In the genomic region with DNA sequence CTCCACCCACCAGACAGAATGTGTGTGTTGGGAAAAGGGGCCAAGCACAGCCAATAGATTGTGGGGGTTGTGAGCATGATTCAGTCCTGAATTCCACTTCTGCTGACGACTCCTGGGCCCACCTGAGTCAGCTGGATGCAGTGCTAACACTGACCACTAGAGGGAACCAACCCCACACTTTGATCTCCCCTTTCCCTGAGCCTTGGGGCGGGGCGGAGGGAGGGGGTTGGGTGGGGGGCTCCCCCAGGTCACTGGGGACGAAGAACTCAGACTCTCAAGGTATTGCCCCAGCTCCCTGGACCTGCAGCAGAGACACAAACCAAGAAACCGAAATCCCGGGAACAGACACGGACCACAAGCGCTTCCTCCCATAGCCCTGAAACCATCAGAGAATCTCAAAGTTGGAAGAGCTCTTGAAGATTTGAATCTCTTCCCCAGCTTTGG, we compare ENCODE assay signal across 6 cellular contexts. TPM values are rescaled to one million over a fixed set of nuclear protein-coding genes. Genes with fewer than 3 reads are reported as not detected.
A peak's percentile ranks its signal among the peaks of the same experiment; 100 is the strongest.
DNase-seq lines count a peak whose midpoint lies in the region; TF ChIP-seq lines count a peak whose summit lies in the region.

No MANE protein-coding gene starts in this region.

- H3K4me3 ChIP-seq in Jurkat, Clone E6-1 (ENCODE audit: low read length): no peak overlapping the region
- no peak overlapping the region for H3K4me3 ChIP-seq in hepatocyte

- H4K20me1 ChIP-seq in hepatocyte (ENCODE audit: insufficient read depth, poor library complexity, severe bottlenecking): no peaks in the 10 kb centered on the region

- no peak overlapping the region for H3K4me2 ChIP-seq in hepatocyte

- no peak overlapping the region for H3K27ac ChIP-seq in hepatocyte

- H3K9me3 ChIP-seq in hepatocyte (ENCODE audit: low read depth): no peaks in the 10 kb centered on the region

- 49% methylated on average over 7 of the region's 8 CpGs for WGBS in hepatocyte (ENCODE audit: low lambda C conversion rate, missing lambda C conversion rate)

- no peaks in the 10 kb centered on the region for H3K9me2 ChIP-seq in hepatocyte (replicated peaks; ENCODE audit: insufficient read depth)

- no peaks in the 10 kb centered on the region for H3K4me1 ChIP-seq in hepatocyte (ENCODE audit: insufficient read depth)

- H3K27me3 ChIP-seq in hepatocyte: peaks cover 3% of the 10 kb centered on the region

- no peak overlapping the region for H2AFZ ChIP-seq in hepatocyte

- TF ChIP-seq CTCF in hepatocyte (IDR thresholded peaks at IDR 0.05; ENCODE audit: poor library complexity): peak; percentile 80

- H3K79me2 ChIP-seq in hepatocyte: no peaks in the 10 kb centered on the region

- H3K36me3 ChIP-seq in hepatocyte (replicated peaks; ENCODE audit: insufficient read depth, low read depth): no peaks in the 10 kb centered on the region

- DNase-seq in 8988T: peak; percentile 43
- DNase-seq in Jurkat, Clone E6-1 (ENCODE audit: low read depth, low spot score): peak; percentile 19
- DNase-seq in activated CD8-positive, alpha-beta memory T cell treated with anti-CD3 and anti-CD28 coated beads, Interleukin-2, amount 50 U/mL, for 24 hours (ENCODE audit: extremely low read depth): peak; percentile 20
- peak; percentile 48 for DNase-seq in hepatocyte (ENCODE audit: low spot score)
- peak; percentile 26 to 48 for DNase-seq in stimulated activated CD8-positive, alpha-beta memory T cell treated with anti-CD3 and anti-CD28 coated beads, Interleukin-7, amount 100 ng/mL, for 48 hours (ENCODE audit: extremely low read depth in 1 of 2, low read depth in 1 of 2)
- DNase-seq in SHP77 (lab: John Stamatoyannopoulos, UW): no peak

RNA-seq across cellular contexts. Expression of a gene that starts 0.6 kb away (rescaled TPM):
- not detected for polyA plus RNA-seq in Jurkat, Clone E6-1 (2012; ENCODE audit: insufficient read depth, insufficient read length)
- not detected in 2 replicates for total RNA-seq in hepatocyte
- not detected in 2 replicates for polyA plus RNA-seq in hepatocyte

RNA-seq across cellular contexts. Expression of a gene that starts 7.0 kb away (rescaled TPM):
- not detected for polyA plus RNA-seq in Jurkat, Clone E6-1 (2012; ENCODE audit: insufficient read depth, insufficient read length)
- not detected in 2 replicates for total RNA-seq in hepatocyte
- polyA plus RNA-seq in hepatocyte: not detected in 2 replicates

RNA-seq across cellular contexts. Expression of a gene that starts 15.3 kb away (rescaled TPM):
- polyA plus RNA-seq in Jurkat, Clone E6-1 (2012; ENCODE audit: insufficient read depth, insufficient read length): not detected
- 0.92 and 1.1 TPM in 2 replicates for total RNA-seq in hepatocyte
- 0.26 TPM in 1 of 2 replicates, not detected in the other for polyA plus RNA-seq in hepatocyte

RNA-seq across cellular contexts. Expression of a gene that starts 20.5 kb away (rescaled TPM):
- 2.2 TPM for polyA plus RNA-seq in Jurkat, Clone E6-1 (2012; ENCODE audit: insufficient read depth, insufficient read length)
- total RNA-seq in hepatocyte: 0.57 TPM in 1 of 2 replicates, not detected in the other
- 1.2 TPM in 2 replicates for polyA plus RNA-seq in hepatocyte

RNA-seq across cellular contexts. Expression of a gene that starts 29.9 kb away (rescaled TPM):
- not detected for polyA plus RNA-seq in Jurkat, Clone E6-1 (2012; ENCODE audit: insufficient read depth, insufficient read length)
- total RNA-seq in hepatocyte: not detected in 2 replicates
- polyA plus RNA-seq in hepatocyte: 1.8 TPM in 1 of 2 replicates, not detected in the other

Comparison
In these comparisons a context has a peak if more than half of its experiments do, and no peak if none do; other contexts are left out.
1. DNase-seq: peak in 8988T (single experiment), Jurkat, Clone E6-1 (single experiment), activated CD8-positive, alpha-beta memory T cell treated with anti-CD3 and anti-CD28 coated beads, Interleukin-2, amount 50 U/mL, for 24 hours (single experiment), hepatocyte (single experiment) and stimulated activated CD8-positive, alpha-beta memory T cell treated with anti-CD3 and anti-CD28 coated beads, Interleukin-7, amount 100 ng/mL, for 48 hours (2 of 2); none in SHP77 (0 of 2).